Comparison of ENCODE assay signal across 25 cellular contexts in the genomic region with DNA sequence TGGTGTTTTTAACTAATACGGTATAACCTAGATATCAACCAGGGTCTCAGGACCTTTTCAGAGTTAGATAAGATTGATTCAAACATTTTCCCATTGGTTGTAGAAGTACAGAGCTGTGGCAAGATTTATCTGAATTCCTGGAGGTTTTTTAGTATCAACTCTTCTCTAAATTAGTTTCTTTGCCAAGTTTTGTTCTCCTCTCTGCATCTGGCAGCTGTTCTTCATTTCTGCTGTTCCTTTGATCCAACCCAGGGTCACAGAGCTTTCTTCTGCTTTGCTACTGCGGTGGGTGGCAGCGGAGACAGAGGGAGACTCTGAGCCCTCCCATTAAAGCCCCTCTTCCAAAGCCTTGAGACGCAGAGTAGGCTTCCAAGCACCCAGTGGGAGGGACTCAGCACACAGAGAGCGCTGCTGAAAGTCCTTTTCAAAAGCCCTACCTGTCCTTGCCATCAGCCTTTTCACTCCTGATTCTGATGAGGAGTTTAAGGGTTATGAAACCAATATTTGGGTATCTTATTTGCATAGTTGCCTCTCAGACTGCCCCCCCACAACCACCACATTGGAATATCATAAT.
A peak's percentile ranks its signal among the peaks of the same experiment; 100 is the strongest.
DNase-seq lines count a peak whose midpoint lies in the region; ATAC-seq and TF ChIP-seq lines count a peak whose summit lies in the region.
"Had no signal": no experiment of that assay in that cellular context is flagged by ENCODE, and none has a peak within 500 bp of the region (broad histone marks: within the 10 kb centered on the region; RNA-seq: fewer than 3 reads in every experiment).

No MANE protein-coding gene starts in this region.

- H3K36me3 Mint-ChIP-seq in activated naive CD4-positive, alpha-beta T cell treated with anti-CD3 and anti-CD28 coated beads, Interleukin-2, amount 10 ng/mL, durations not matched to agents 7 days and 5 days: no peaks in the 10 kb centered on the region
- H3K36me3 Mint-ChIP-seq: CD4-positive, alpha-beta memory T cell had no signal

- peak overlapping the region; percentile 19 for H3K27ac Mint-ChIP-seq in activated naive CD4-positive, alpha-beta T cell treated with anti-CD3 and anti-CD28 coated beads, Interleukin-2, amount 10 ng/mL, durations not matched to agents 7 days and 5 days

- no peak overlapping the region for H3K4me3 ChIP-seq in parathyroid adenoma (ENCODE audit: low read depth, low read length)
- H3K4me3 ChIP-seq: BLaER1 treated with 17β-estradiol and CSF1 and Interleukin-3, amounts not matched to agents 10 nM and 100 nM; SK-N-MC had no signal

- no peaks in the 10 kb centered on the region for H3K27me3 ChIP-seq in parathyroid adenoma (ENCODE audit: control insufficient read depth, insufficient read depth, low read length)
- H3K27me3 ChIP-seq: BLaER1 treated with 17β-estradiol and CSF1 and Interleukin-3, amounts not matched to agents 10 nM and 100 nM had no signal

- CTCF ChIA-PET in activated naive CD4-positive, alpha-beta T cell treated with anti-CD3 and anti-CD28 coated beads, Interleukin-2, amount 10 ng/mL, durations not matched to agents 7 days and 5 days (lab: Charles Lee): no interaction called here

- no peak overlapping the region for H3K4me3 Mint-ChIP-seq in activated naive CD4-positive, alpha-beta T cell treated with anti-CD3 and anti-CD28 coated beads, Interleukin-2, amount 10 ng/mL, durations not matched to agents 7 days and 5 days
- H3K4me3 Mint-ChIP-seq: CD4-positive, alpha-beta memory T cell had no signal

- no peaks in the 10 kb centered on the region for H3K79me2 ChIP-seq in parathyroid adenoma

- no peak overlapping the region for H3K27ac ChIP-seq in parathyroid adenoma
- H3K27ac ChIP-seq: BLaER1 treated with 17β-estradiol and CSF1 and Interleukin-3, amounts not matched to agents 10 nM and 100 nM; SK-N-MC had no signal

- peaks cover 5% of the 10 kb centered on the region for H3K4me1 ChIP-seq in parathyroid adenoma

- H3K9ac ChIP-seq in parathyroid adenoma: no peak overlapping the region
- H3K9ac ChIP-seq: BLaER1 treated with 17β-estradiol and CSF1 and Interleukin-3, amounts not matched to agents 10 nM and 100 nM had no signal

- peak overlapping the region; percentile 5 for H2AFZ ChIP-seq in parathyroid adenoma

- no peaks in the 10 kb centered on the region for H3K36me3 ChIP-seq in parathyroid adenoma (ENCODE audit: control insufficient read depth, insufficient read depth, low read length)
- H3K36me3 ChIP-seq: BLaER1 treated with 17β-estradiol and CSF1 and Interleukin-3, amounts not matched to agents 10 nM and 100 nM had no signal

- no peaks in the 10 kb centered on the region for H3K9me3 Mint-ChIP-seq in activated naive CD4-positive, alpha-beta T cell treated with anti-CD3 and anti-CD28 coated beads, Interleukin-2, amount 10 ng/mL, durations not matched to agents 7 days and 5 days
- H3K9me3 Mint-ChIP-seq: CD4-positive, alpha-beta memory T cell had no signal

- no peak overlapping the region for H3K4me2 ChIP-seq in parathyroid adenoma (ENCODE audit: low read length)
- H3K4me2 ChIP-seq: BLaER1 treated with 17β-estradiol and CSF1 and Interleukin-3, amounts not matched to agents 10 nM and 100 nM had no signal

- no peaks in the 10 kb centered on the region for H3K9me3 ChIP-seq in parathyroid adenoma (ENCODE audit: control insufficient read depth, low read length)
- H3K9me3 ChIP-seq: BLaER1 treated with 17β-estradiol and CSF1 and Interleukin-3, amounts not matched to agents 10 nM and 100 nM; Caco-2 had no signal

- no peak for DNase-seq in activated naive CD4-positive, alpha-beta T cell treated with anti-CD3 and anti-CD28 coated beads, Interleukin-2, amount 10 ng/mL, durations not matched to agents 7 days and 5 days
- no peak for DNase-seq in activated naive CD4-positive, alpha-beta T cell treated with Interleukin-2 at 50 U/mL for 16 hours
- DNase-seq in amniotic epithelial cell (ENCODE audit: low read depth) (peak; percentile 20), fibroblast of peridontal ligament (ENCODE audit: extremely low read depth) (peak; percentile 53), RPMI8226 (no peak), NCI-H69 (lab: John Stamatoyannopoulos, UW) (no peak)
- DNase-seq: AML-193; Caco-2; CD4-positive, alpha-beta memory T cell; DND-41; Karpas-422; NCI-H1092; NCI-H1436; NCI-H187; NCI-H2081 treated with DMSO at 0.1 percent for 48 hours; NCI-H2171 treated with DMSO at 0.1 percent for 48 hours; NCI-H345; NCI-H510A treated with DMSO at 0.1 percent for 48 hours; SIG-M5 had no signal

- ATAC-seq in HG02870 (IDR thresholded peaks at IDR 0.05; ENCODE audit: unreplicated experiment): no peak
- ATAC-seq: HepG2, Panc1 had no signal

- TF ChIP-seq CTCF in parathyroid adenoma (IDR thresholded peaks at IDR 0.05): no peak

- peaks cover 4% of the 10 kb centered on the region for H3K27me3 Mint-ChIP-seq in activated naive CD4-positive, alpha-beta T cell treated with anti-CD3 and anti-CD28 coated beads, Interleukin-2, amount 10 ng/mL, durations not matched to agents 7 days and 5 days
- H3K27me3 Mint-ChIP-seq: CD4-positive, alpha-beta memory T cell had no signal

- no peaks in the 10 kb centered on the region for H3K4me1 Mint-ChIP-seq in activated naive CD4-positive, alpha-beta T cell treated with anti-CD3 and anti-CD28 coated beads, Interleukin-2, amount 10 ng/mL, durations not matched to agents 7 days and 5 days

Comparison
In these comparisons a context has a peak if more than half of its experiments do, and no peak if none do; other contexts are left out.
1. DNase-seq: peak in amniotic epithelial cell (single experiment) and fibroblast of peridontal ligament (single experiment); none in activated naive CD4-positive, alpha-beta T cell treated with anti-CD3 and anti-CD28 coated beads, Interleukin-2, amount 10 ng/mL, durations not matched to agents 7 days and 5 days (single experiment), activated naive CD4-positive, alpha-beta T cell treated with Interleukin-2 at 50 U/mL for 16 hours (single experiment), RPMI8226 (single experiment) and NCI-H69 (single experiment).